20 cellular contexts compared by ENCODE assay signal in genomic region chr14:24915958-24916595, GRCh38.
"Had no signal": no experiment of that assay in that cellular context is flagged by ENCODE, and none has a peak within 500 bp of the region (broad histone marks: within the 10 kb centered on the region; RNA-seq: fewer than 3 reads in every experiment).

No MANE protein-coding gene starts in this region.

- H3K4me1 Mint-ChIP-seq: activated naive CD8-positive, alpha-beta T cell treated with anti-CD3 and anti-CD28 coated beads for 36 hours; stimulated activated naive B cell treated with anti-CD40 and anti-IgM and Interleukin-4, amounts not matched to agents 10 μg/mL and 1 μg/mL and 100 μg/mL, for 72 hours had no signal

- H3K27me3 ChIP-seq: body of pancreas, upper lobe of left lung had no signal

- H3K9me3 Mint-ChIP-seq: activated naive CD8-positive, alpha-beta T cell treated with anti-CD3 and anti-CD28 coated beads for 36 hours; effector memory CD8-positive, alpha-beta T cell; nephron progenitor cell; stimulated activated naive B cell treated with anti-CD40 and anti-IgM and Interleukin-4, amounts not matched to agents 10 μg/mL and 1 μg/mL and 100 μg/mL, for 72 hours had no signal

- H3K4me3 Mint-ChIP-seq: activated naive CD8-positive, alpha-beta T cell treated with anti-CD3 and anti-CD28 coated beads for 36 hours; effector memory CD8-positive, alpha-beta T cell; nephron progenitor cell; stimulated activated naive B cell treated with anti-CD40 and anti-IgM and Interleukin-4, amounts not matched to agents 10 μg/mL and 1 μg/mL and 100 μg/mL, for 72 hours had no signal

- H3K27ac Mint-ChIP-seq: activated naive CD8-positive, alpha-beta T cell treated with anti-CD3 and anti-CD28 coated beads for 36 hours; effector memory CD8-positive, alpha-beta T cell; nephron progenitor cell; stimulated activated naive B cell treated with anti-CD40 and anti-IgM and Interleukin-4, amounts not matched to agents 10 μg/mL and 1 μg/mL and 100 μg/mL, for 72 hours had no signal

- H3K27ac ChIP-seq: body of pancreas, prostate gland, thoracic aorta, WERI-Rb-1 had no signal

- H3K36me3 Mint-ChIP-seq: activated naive CD8-positive, alpha-beta T cell treated with anti-CD3 and anti-CD28 coated beads for 36 hours; stimulated activated naive B cell treated with anti-CD40 and anti-IgM and Interleukin-4, amounts not matched to agents 10 μg/mL and 1 μg/mL and 100 μg/mL, for 72 hours had no signal

- DNase-seq: activated CD4-positive, alpha-beta T cell treated with anti-CD3 and anti-CD28 coated beads, Interleukin-2, amount 50 U/mL, for 48 hours; activated naive CD8-positive, alpha-beta T cell treated with anti-CD3 and anti-CD28 coated beads for 36 hours; amygdala; body of pancreas; caudate nucleus; effector memory CD8-positive, alpha-beta T cell; foreskin fibroblast; hippocampal formation; islet precursor cell; midbrain; nephron progenitor cell; occipital lobe; right cardiac atrium; stimulated activated naive B cell treated with anti-CD40 and anti-IgM and Interleukin-4, amounts not matched to agents 10 μg/mL and 1 μg/mL and 100 μg/mL, for 72 hours; upper lobe of left lung; WERI-Rb-1 had no signal

- H3K36me3 ChIP-seq: prostate gland, thoracic aorta, upper lobe of left lung, WERI-Rb-1 had no signal

- ATAC-seq: body of pancreas; effector memory CD8-positive, alpha-beta T cell; left lobe of liver; right cardiac atrium; stimulated activated naive B cell treated with anti-CD40 and anti-IgM and Interleukin-4, amounts not matched to agents 10 μg/mL and 1 μg/mL and 100 μg/mL, for 72 hours had no signal

- H3K9me3 ChIP-seq: body of pancreas, prostate gland, thoracic aorta, upper lobe of left lung had no signal

- H3K4me3 ChIP-seq: body of pancreas, lung, prostate gland, thoracic aorta, upper lobe of left lung had no signal
